Comparison of ENCODE assay signal across 8 cellular contexts in genomic region chr3:134333522-134334181, GRCh38. TPM values are rescaled to one million over a fixed set of nuclear protein-coding genes. Genes with fewer than 3 reads are reported as not detected.
DNase-seq lines count a peak whose midpoint lies in the region; ATAC-seq, FAIRE-seq and TF ChIP-seq lines count a peak whose summit lies in the region.

No MANE protein-coding gene starts in this region.

- no peak overlapping the region for H3K9ac ChIP-seq in rectal smooth muscle tissue (ENCODE audit: low read length)

- no peak overlapping the region for H3K27ac Mint-ChIP-seq in immature natural killer cell

- H3K4me3 ChIP-seq in fibroblast of pulmonary artery (replicated peaks; ENCODE audit: low read depth, low read length) (no peak overlapping the region), rectal smooth muscle tissue (ENCODE audit: low read length) (no peak overlapping the region)

- peak overlapping the region; percentile 53 for H3K27ac ChIP-seq in rectal smooth muscle tissue (ENCODE audit: low read depth, low read length)

- no peak for ATAC-seq in HG03571 (IDR thresholded peaks at IDR 0.05; ENCODE audit: unreplicated experiment)

- no peaks in the 10 kb centered on the region for H3K27me3 ChIP-seq in rectal smooth muscle tissue (ENCODE audit: control insufficient read depth, insufficient read depth, low read length)

- H3K36me3 Mint-ChIP-seq in immature natural killer cell: no peaks in the 10 kb centered on the region

- DNase-seq in EL (peak; percentile 95), RPMI7951 (ENCODE audit: low read depth) (peak; percentile 60), fibroblast of pulmonary artery (ENCODE audit: low read depth) (peak; percentile 90), NCI-H2107 (lab: John Stamatoyannopoulos, UW) (no peak), frontal cortex (ENCODE audit: low spot score in 2 of 2) (no peak), immature natural killer cell (no peak)

- no peaks in the 10 kb centered on the region for H3K9me3 Mint-ChIP-seq in immature natural killer cell

- H3K4me1 Mint-ChIP-seq in immature natural killer cell: no peaks in the 10 kb centered on the region

- no peaks in the 10 kb centered on the region for H3K36me3 ChIP-seq in rectal smooth muscle tissue (ENCODE audit: control insufficient read depth, insufficient read depth, low read length)

- H3K4me1 ChIP-seq in rectal smooth muscle tissue (ENCODE audit: control insufficient read depth, insufficient read depth, low read length): peaks cover 44% of the 10 kb centered on the region

- peak; percentile 43 for TF ChIP-seq CTCF in fibroblast of pulmonary artery (IDR thresholded peaks at IDR 0.05; ENCODE audit: low read length, missing control alignments)

- H3K27me3 Mint-ChIP-seq in immature natural killer cell (ENCODE audit: low read depth in 3 of 3): peaks cover 3 to 8% (median 4%) of the 10 kb centered on the region in 3 donors

- H3K4me3 Mint-ChIP-seq in immature natural killer cell: no peak overlapping the region

- no peak for FAIRE-seq in frontal cortex (lab: Jason Lieb, UNC)

RNA-seq across cellular contexts. Expression of gene AMOTL2, which starts 40.6 kb away (rescaled TPM):
- 13.1 and 15.1 TPM in 2 replicates for total RNA-seq in RPMI7951 (2014; rRNA removed; shearing (Covaris generic))
- total RNA-seq in frontal cortex: 62.0 TPM
- not detected for polyA plus RNA-seq in immature natural killer cell

Comparison
In these comparisons a context has a peak if more than half of its experiments do, and no peak if none do; other contexts are left out.
1. DNase-seq: peak in EL (single experiment), RPMI7951 (single experiment) and fibroblast of pulmonary artery (single experiment); none in NCI-H2107 (single experiment), frontal cortex (0 of 2) and immature natural killer cell (0 of 3).